Comparison of ENCODE assay signal across 1 cellular context in genomic region chr16:53991181-53992056, GRCh38.
TF ChIP-seq lines count a peak whose summit lies in the region.

No MANE protein-coding gene starts in this region.

TF ChIP-seq in HepG2, 621 proteins besides CTCF, POLR2A, EP300 and RAD21 (continued from another document and continues in another):
- TF ChIP-seq, protein P1, sequence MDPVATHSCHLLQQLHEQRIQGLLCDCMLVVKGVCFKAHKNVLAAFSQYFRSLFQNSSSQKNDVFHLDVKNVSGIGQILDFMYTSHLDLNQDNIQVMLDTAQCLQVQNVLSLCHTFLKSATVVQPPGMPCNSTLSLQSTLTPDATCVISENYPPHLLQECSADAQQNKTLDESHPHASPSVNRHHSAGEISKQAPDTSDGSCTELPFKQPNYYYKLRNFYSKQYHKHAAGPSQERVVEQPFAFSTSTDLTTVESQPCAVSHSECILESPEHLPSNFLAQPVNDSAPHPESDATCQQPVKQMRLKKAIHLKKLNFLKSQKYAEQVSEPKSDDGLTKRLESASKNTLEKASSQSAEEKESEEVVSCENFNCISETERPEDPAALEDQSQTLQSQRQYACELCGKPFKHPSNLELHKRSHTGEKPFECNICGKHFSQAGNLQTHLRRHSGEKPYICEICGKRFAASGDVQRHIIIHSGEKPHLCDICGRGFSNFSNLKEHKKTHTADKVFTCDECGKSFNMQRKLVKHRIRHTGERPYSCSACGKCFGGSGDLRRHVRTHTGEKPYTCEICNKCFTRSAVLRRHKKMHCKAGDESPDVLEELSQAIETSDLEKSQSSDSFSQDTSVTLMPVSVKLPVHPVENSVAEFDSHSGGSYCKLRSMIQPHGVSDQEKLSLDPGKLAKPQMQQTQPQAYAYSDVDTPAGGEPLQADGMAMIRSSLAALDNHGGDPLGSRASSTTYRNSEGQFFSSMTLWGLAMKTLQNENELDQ (CRISPR knock-in tag; IDR thresholded peaks at IDR 0.05; ENCODE audit: borderline replicate concordance): no peak
- no peak for TF ChIP-seq MTF2 (CRISPR knock-in tag; IDR thresholded peaks at IDR 0.05; ENCODE audit: borderline replicate concordance)
- no peak for TF ChIP-seq KDM2A (CRISPR knock-in tag; IDR thresholded peaks at IDR 0.05; ENCODE audit: borderline replicate concordance, low read depth)
- 0 out of 2 replicates have a peak, but pooled peaks have one; percentile 45 for TF ChIP-seq RFXAP (CRISPR knock-in tag; IDR thresholded peaks at IDR 0.05; ENCODE audit: borderline replicate concordance)
- peak; percentile 42; the same call in 1 of the 2 replicates for TF ChIP-seq PATZ1 (CRISPR knock-in tag; IDR thresholded peaks at IDR 0.05)
- TF ChIP-seq ZZZ3 (CRISPR knock-in tag; IDR thresholded peaks at IDR 0.05; ENCODE audit: borderline replicate concordance): no peak
- TF ChIP-seq ZNF674 (CRISPR knock-in tag; IDR thresholded peaks at IDR 0.05; ENCODE audit: low read depth): no peak
- no peak for TF ChIP-seq NFYB (CRISPR knock-in tag; IDR thresholded peaks at IDR 0.05)
- TF ChIP-seq ZNF777 (CRISPR knock-in tag; IDR thresholded peaks at IDR 0.05): no peak
- no peak for TF ChIP-seq MAFK (conservative IDR thresholded peaks at IDR 0.05 in 1 of 2, IDR thresholded peaks at IDR 0.05 in 1 of 2; ENCODE audit: low read length in 2 of 2)
- no peak for TF ChIP-seq ZNF225 (CRISPR knock-in tag; IDR thresholded peaks at IDR 0.05)
- TF ChIP-seq, protein P2, sequence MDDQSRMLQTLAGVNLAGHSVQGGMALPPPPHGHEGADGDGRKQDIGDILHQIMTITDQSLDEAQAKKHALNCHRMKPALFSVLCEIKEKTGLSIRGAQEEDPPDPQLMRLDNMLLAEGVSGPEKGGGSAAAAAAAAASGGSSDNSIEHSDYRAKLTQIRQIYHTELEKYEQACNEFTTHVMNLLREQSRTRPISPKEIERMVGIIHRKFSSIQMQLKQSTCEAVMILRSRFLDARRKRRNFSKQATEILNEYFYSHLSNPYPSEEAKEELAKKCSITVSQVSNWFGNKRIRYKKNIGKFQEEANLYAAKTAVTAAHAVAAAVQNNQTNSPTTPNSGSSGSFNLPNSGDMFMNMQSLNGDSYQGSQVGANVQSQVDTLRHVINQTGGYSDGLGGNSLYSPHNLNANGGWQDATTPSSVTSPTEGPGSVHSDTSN (CRISPR knock-in tag; IDR thresholded peaks at IDR 0.05; ENCODE audit: borderline replicate concordance): no peak
- TF ChIP-seq KLF6 (CRISPR knock-in tag; IDR thresholded peaks at IDR 0.05): no peak
- TF ChIP-seq GPN1 (CRISPR knock-in tag; IDR thresholded peaks at IDR 0.05; ENCODE audit: borderline replicate concordance): no peak
- no peak for TF ChIP-seq ZNF891 (CRISPR knock-in tag; IDR thresholded peaks at IDR 0.05)
- TF ChIP-seq HDAC2 (CRISPR knock-in tag; IDR thresholded peaks at IDR 0.05): peak; percentile 30; the same call in 1 of the 2 replicates
- no peak for TF ChIP-seq HDAC6 (IDR thresholded peaks at IDR 0.05; ENCODE audit: low read depth, low read length)
- TF ChIP-seq, protein P3, sequence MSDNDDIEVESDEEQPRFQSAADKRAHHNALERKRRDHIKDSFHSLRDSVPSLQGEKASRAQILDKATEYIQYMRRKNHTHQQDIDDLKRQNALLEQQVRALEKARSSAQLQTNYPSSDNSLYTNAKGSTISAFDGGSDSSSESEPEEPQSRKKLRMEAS (IDR thresholded peaks at IDR 0.05): no peak
- no peak for TF ChIP-seq AHR (CRISPR knock-in tag; IDR thresholded peaks at IDR 0.05)
- no peak for TF ChIP-seq ETV5 (CRISPR knock-in tag; IDR thresholded peaks at IDR 0.05; ENCODE audit: borderline replicate concordance)
- no peak for TF ChIP-seq ZNF3 (CRISPR knock-in tag; IDR thresholded peaks at IDR 0.05)
- no peak for TF ChIP-seq HOXA7 (CRISPR knock-in tag; IDR thresholded peaks at IDR 0.05)
- no peak for TF ChIP-seq MED8 (CRISPR knock-in tag; IDR thresholded peaks at IDR 0.05; ENCODE audit: insufficient replicate concordance)
- TF ChIP-seq ZFP36 (IDR thresholded peaks at IDR 0.05; ENCODE audit: borderline replicate concordance, low read depth, low read length, partially characterized antibody): no peak
- TF ChIP-seq KMT2B (CRISPR knock-in tag; IDR thresholded peaks at IDR 0.05): no peak
- TF ChIP-seq MLXIP (CRISPR knock-in tag; IDR thresholded peaks at IDR 0.05; ENCODE audit: borderline replicate concordance): no peak
- TF ChIP-seq ZNF414 (CRISPR knock-in tag; IDR thresholded peaks at IDR 0.05): no peak
- TF ChIP-seq RFX5 (IDR thresholded peaks at IDR 0.05; ENCODE audit: low read depth, low read length): no peak
- TF ChIP-seq GATAD1 (CRISPR knock-in tag; IDR thresholded peaks at IDR 0.05): 0 out of 2 replicates have a peak, but pooled peaks have one; percentile 8
- TF ChIP-seq ZNF503 (CRISPR knock-in tag; IDR thresholded peaks at IDR 0.05): no peak
- TF ChIP-seq SP140L (CRISPR knock-in tag; IDR thresholded peaks at IDR 0.05; ENCODE audit: borderline replicate concordance): no peak
- TF ChIP-seq TBL1XR1 (IDR thresholded peaks at IDR 0.05; ENCODE audit: borderline replicate concordance, low read length, partially characterized antibody): no peak
- no peak for TF ChIP-seq EZH2 (conservative IDR thresholded peaks at IDR 0.05; ENCODE audit: low read depth, low read length)
- TF ChIP-seq, protein P4, sequence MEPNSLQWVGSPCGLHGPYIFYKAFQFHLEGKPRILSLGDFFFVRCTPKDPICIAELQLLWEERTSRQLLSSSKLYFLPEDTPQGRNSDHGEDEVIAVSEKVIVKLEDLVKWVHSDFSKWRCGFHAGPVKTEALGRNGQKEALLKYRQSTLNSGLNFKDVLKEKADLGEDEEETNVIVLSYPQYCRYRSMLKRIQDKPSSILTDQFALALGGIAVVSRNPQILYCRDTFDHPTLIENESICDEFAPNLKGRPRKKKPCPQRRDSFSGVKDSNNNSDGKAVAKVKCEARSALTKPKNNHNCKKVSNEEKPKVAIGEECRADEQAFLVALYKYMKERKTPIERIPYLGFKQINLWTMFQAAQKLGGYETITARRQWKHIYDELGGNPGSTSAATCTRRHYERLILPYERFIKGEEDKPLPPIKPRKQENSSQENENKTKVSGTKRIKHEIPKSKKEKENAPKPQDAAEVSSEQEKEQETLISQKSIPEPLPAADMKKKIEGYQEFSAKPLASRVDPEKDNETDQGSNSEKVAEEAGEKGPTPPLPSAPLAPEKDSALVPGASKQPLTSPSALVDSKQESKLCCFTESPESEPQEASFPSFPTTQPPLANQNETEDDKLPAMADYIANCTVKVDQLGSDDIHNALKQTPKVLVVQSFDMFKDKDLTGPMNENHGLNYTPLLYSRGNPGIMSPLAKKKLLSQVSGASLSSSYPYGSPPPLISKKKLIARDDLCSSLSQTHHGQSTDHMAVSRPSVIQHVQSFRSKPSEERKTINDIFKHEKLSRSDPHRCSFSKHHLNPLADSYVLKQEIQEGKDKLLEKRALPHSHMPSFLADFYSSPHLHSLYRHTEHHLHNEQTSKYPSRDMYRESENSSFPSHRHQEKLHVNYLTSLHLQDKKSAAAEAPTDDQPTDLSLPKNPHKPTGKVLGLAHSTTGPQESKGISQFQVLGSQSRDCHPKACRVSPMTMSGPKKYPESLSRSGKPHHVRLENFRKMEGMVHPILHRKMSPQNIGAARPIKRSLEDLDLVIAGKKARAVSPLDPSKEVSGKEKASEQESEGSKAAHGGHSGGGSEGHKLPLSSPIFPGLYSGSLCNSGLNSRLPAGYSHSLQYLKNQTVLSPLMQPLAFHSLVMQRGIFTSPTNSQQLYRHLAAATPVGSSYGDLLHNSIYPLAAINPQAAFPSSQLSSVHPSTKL (CRISPR knock-in tag; IDR thresholded peaks at IDR 0.05): peak; percentile 62
- TF ChIP-seq ZNF460 (CRISPR knock-in tag; IDR thresholded peaks at IDR 0.05; ENCODE audit: borderline replicate concordance): no peak
- TF ChIP-seq DDIT3 (CRISPR knock-in tag; IDR thresholded peaks at IDR 0.05): no peak
- no peak for TF ChIP-seq ZKSCAN8 (CRISPR knock-in tag; IDR thresholded peaks at IDR 0.05; ENCODE audit: borderline replicate concordance)
- TF ChIP-seq, protein P5, sequence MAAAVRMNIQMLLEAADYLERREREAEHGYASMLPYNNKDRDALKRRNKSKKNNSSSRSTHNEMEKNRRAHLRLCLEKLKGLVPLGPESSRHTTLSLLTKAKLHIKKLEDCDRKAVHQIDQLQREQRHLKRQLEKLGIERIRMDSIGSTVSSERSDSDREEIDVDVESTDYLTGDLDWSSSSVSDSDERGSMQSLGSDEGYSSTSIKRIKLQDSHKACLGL (CRISPR knock-in tag; IDR thresholded peaks at IDR 0.05): no peak
- TF ChIP-seq BRD4 (CRISPR knock-in tag; IDR thresholded peaks at IDR 0.05): no peak
- TF ChIP-seq FOXP1 (IDR thresholded peaks at IDR 0.05): no peak
- TF ChIP-seq FOXP1 (CRISPR knock-in tag; IDR thresholded peaks at IDR 0.05): peak; percentile 55
- TF ChIP-seq ZNF205 (CRISPR knock-in tag; IDR thresholded peaks at IDR 0.05): 0 out of 2 replicates have a peak, but pooled peaks have one; percentile 24
- no peak for TF ChIP-seq HOXA3 (CRISPR knock-in tag; IDR thresholded peaks at IDR 0.05)
- no peak for TF ChIP-seq HNF4G (IDR thresholded peaks at IDR 0.05; ENCODE audit: borderline replicate concordance, low read depth, low read length)
- TF ChIP-seq HNF4G (CRISPR knock-in tag; IDR thresholded peaks at IDR 0.05; ENCODE audit: borderline replicate concordance, low read depth): no peak
- TF ChIP-seq, protein P6, sequence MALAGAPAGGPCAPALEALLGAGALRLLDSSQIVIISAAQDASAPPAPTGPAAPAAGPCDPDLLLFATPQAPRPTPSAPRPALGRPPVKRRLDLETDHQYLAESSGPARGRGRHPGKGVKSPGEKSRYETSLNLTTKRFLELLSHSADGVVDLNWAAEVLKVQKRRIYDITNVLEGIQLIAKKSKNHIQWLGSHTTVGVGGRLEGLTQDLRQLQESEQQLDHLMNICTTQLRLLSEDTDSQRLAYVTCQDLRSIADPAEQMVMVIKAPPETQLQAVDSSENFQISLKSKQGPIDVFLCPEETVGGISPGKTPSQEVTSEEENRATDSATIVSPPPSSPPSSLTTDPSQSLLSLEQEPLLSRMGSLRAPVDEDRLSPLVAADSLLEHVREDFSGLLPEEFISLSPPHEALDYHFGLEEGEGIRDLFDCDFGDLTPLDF (CRISPR knock-in tag; IDR thresholded peaks at IDR 0.05): no peak
- TF ChIP-seq SMARCC2 (IDR thresholded peaks at IDR 0.05): no peak
- TF ChIP-seq ZNF263 (CRISPR knock-in tag; IDR thresholded peaks at IDR 0.05): no peak
- no peak for TF ChIP-seq STAT5B (CRISPR knock-in tag; IDR thresholded peaks at IDR 0.05)
- no peak for TF ChIP-seq KLF15 (CRISPR knock-in tag; IDR thresholded peaks at IDR 0.05; ENCODE audit: borderline replicate concordance)
- no peak for TF ChIP-seq ZNF546 (CRISPR knock-in tag; conservative IDR thresholded peaks at IDR 0.05)
- no peak for TF ChIP-seq SOX13 (IDR thresholded peaks at IDR 0.05)
- peak in 1 of 2 experiments; percentile 59; a peak in 2 of 4 replicates for TF ChIP-seq SOX13 (CRISPR knock-in tag; conservative IDR thresholded peaks at IDR 0.05 in 1 of 2, IDR thresholded peaks at IDR 0.05 in 1 of 2)
- no peak for TF ChIP-seq AKAP8 (CRISPR knock-in tag; IDR thresholded peaks at IDR 0.05)
